ENCODE assay signal across 1 cellular context in genomic region chr1:150514260-150514659, GRCh38.
TF ChIP-seq lines count a peak whose summit lies in the region.

No MANE protein-coding gene starts in this region.

TF ChIP-seq in GM23338, 12 proteins besides CTCF, POLR2A, EP300 and RAD21:
- TF ChIP-seq ZNF462 (CRISPR knock-in tag; IDR thresholded peaks at IDR 0.05) (no peak), NANOG (IDR thresholded peaks at IDR 0.05; ENCODE audit: borderline replicate concordance) (no peak), POLR2AphosphoS5 (IDR thresholded peaks at IDR 0.05; ENCODE audit: low read depth) (no peak), CREB1 (CRISPR knock-in tag; IDR thresholded peaks at IDR 0.05; ENCODE audit: low read depth) (no peak), JUNB (IDR thresholded peaks at IDR 0.05; ENCODE audit: unreplicated experiment) (no peak), ETS1 (IDR thresholded peaks at IDR 0.05) (no peak), EZH2 (IDR thresholded peaks at IDR 0.05; ENCODE audit: low read depth, unreplicated experiment) (no peak), STAT1 (IDR thresholded peaks at IDR 0.05; ENCODE audit: unreplicated experiment) (no peak), ZNF114 (CRISPR knock-in tag; IDR thresholded peaks at IDR 0.05) (no peak), REST (IDR thresholded peaks at IDR 0.05; ENCODE audit: unreplicated experiment) (no peak), ZNF331 (CRISPR knock-in tag; IDR thresholded peaks at IDR 0.05; ENCODE audit: low read depth) (no peak), EZH2phosphoT487 (IDR thresholded peaks at IDR 0.05; ENCODE audit: unreplicated experiment) (no peak)
